Comparison of ENCODE assay signal across 1 cellular context in genomic region chr7:120857558-120858298, GRCh38.
TF ChIP-seq lines count a peak whose summit lies in the region.

A gene with protein sequence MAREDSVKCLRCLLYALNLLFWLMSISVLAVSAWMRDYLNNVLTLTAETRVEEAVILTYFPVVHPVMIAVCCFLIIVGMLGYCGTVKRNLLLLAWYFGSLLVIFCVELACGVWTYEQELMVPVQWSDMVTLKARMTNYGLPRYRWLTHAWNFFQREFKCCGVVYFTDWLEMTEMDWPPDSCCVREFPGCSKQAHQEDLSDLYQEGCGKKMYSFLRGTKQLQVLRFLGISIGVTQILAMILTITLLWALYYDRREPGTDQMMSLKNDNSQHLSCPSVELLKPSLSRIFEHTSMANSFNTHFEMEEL (minus strand): TSS chr7:120858144. CDS start chr7:120856763, 1,381 bp downstream.

TF ChIP-seq in HEK293, 187 proteins besides CTCF, POLR2A, EP300 and RAD21 (continued from another document and continues in another):
- TF ChIP-seq, protein P1, sequence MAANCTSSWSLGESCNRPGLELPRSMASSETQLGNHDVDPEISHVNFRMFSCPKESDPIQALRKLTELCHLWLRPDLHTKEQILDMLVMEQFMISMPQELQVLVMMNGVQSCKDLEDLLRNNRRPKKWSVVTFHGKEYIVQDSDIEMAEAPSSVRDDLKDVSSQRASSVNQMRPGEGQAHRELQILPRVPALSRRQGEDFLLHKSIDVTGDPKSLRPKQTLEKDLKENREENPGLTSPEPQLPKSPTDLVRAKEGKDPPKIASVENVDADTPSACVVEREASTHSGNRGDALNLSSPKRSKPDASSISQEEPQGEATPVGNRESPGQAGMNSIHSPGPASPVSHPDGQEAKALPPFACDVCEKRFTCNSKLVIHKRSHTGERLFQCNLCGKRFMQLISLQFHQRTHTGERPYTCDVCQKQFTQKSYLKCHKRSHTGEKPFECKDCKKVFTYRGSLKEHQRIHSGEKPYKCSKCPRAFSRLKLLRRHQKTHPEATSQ (tag by site-specific recombination; IDR thresholded peaks at IDR 0.05), result peak; percentile 15; the same call in 1 of the 2 replicates
- TF ChIP-seq ZNF580 (tag by site-specific recombination; IDR thresholded peaks at IDR 0.05) (no peak), ZFHX2 (tag by site-specific recombination; conservative IDR thresholded peaks at IDR 0.05) (no peak), GLI4 (tag by site-specific recombination; IDR thresholded peaks at IDR 0.05) (no peak), ZNF776 (tag by site-specific recombination; IDR thresholded peaks at IDR 0.05; ENCODE audit: borderline replicate concordance) (no peak), ZNF449 (tag by site-specific recombination; IDR thresholded peaks at IDR 0.05) (0 out of 2 replicates have a peak, but pooled peaks have one; percentile 12), ZNF335 (tag by site-specific recombination; conservative IDR thresholded peaks at IDR 0.05) (no peak), ZNF433 (tag by site-specific recombination; IDR thresholded peaks at IDR 0.05; ENCODE audit: low read depth) (no peak), ZFP69B (tag by site-specific recombination; IDR thresholded peaks at IDR 0.05) (no peak), ZNF549 (tag by site-specific recombination; IDR thresholded peaks at IDR 0.05) (no peak), YY2 (tag by site-specific recombination; IDR thresholded peaks at IDR 0.05) (no peak), ZNF600 (tag by site-specific recombination; IDR thresholded peaks at IDR 0.05) (peak; percentile 86), SP3 (tag by site-specific recombination; IDR thresholded peaks at IDR 0.05) (peak; percentile 30), ZBTB7A (tag by site-specific recombination; IDR thresholded peaks at IDR 0.05; ENCODE audit: low read depth) (no peak), ZNF664 (tag by site-specific recombination; IDR thresholded peaks at IDR 0.05) (no peak), PRDM1 (tag by site-specific recombination; IDR thresholded peaks at IDR 0.05) (0 out of 2 replicates have a peak, but pooled peaks have one; percentile 12), ZNF571 (tag by site-specific recombination; IDR thresholded peaks at IDR 0.05) (no peak), ZNF707 (tag by site-specific recombination; IDR thresholded peaks at IDR 0.05) (no peak), ZNF184 (tag by site-specific recombination; IDR thresholded peaks at IDR 0.05) (no peak; the same call in 1 of the 2 replicates), ZNF175 (tag by site-specific recombination; IDR thresholded peaks at IDR 0.05) (no peak), ZNF214 (tag by site-specific recombination; IDR thresholded peaks at IDR 0.05; ENCODE audit: borderline replicate concordance) (no peak), ZNF777 (tag by site-specific recombination; IDR thresholded peaks at IDR 0.05; ENCODE audit: borderline replicate concordance) (no peak), ZNF112 (tag by site-specific recombination; IDR thresholded peaks at IDR 0.05) (no peak), PRDM6 (tag by site-specific recombination; IDR thresholded peaks at IDR 0.05) (no peak), KLF1 (tag by site-specific recombination; IDR thresholded peaks at IDR 0.05) (no peak), ZNF138 (tag by site-specific recombination; IDR thresholded peaks at IDR 0.05; ENCODE audit: borderline replicate concordance) (no peak), ZNF266 (tag by site-specific recombination; IDR thresholded peaks at IDR 0.05; ENCODE audit: low read depth) (no peak), ZNF354C (tag by site-specific recombination; IDR thresholded peaks at IDR 0.05; ENCODE audit: borderline replicate concordance, low read depth) (no peak), ZNF362 (tag by site-specific recombination; IDR thresholded peaks at IDR 0.05) (peak; percentile 93; the same call in 1 of the 2 replicates), ZNF121 (tag by site-specific recombination; IDR thresholded peaks at IDR 0.05) (no peak; the same call in 1 of the 2 replicates), KLF10 (tag by site-specific recombination; IDR thresholded peaks at IDR 0.05) (no peak), GLIS1 (tag by site-specific recombination; IDR thresholded peaks at IDR 0.05) (peak; percentile 57), HOXC10 (CRISPR knock-in tag; IDR thresholded peaks at IDR 0.05) (no peak), FEZF1 (tag by site-specific recombination; IDR thresholded peaks at IDR 0.05) (peak; percentile 59), SP2 (tag by site-specific recombination; IDR thresholded peaks at IDR 0.05) (peak; percentile 45)
- TF ChIP-seq, protein P2, sequence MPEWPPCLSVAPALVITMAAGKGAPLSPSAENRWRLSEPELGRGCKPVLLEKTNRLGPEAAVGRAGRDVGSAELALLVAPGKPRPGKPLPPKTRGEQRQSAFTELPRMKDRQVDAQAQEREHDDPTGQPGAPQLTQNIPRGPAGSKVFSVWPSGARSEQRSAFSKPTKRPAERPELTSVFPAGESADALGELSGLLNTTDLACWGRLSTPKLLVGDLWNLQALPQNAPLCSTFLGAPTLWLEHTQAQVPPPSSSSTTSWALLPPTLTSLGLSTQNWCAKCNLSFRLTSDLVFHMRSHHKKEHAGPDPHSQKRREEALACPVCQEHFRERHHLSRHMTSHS (tag by site-specific recombination; IDR thresholded peaks at IDR 0.05), result no peak
- TF ChIP-seq, protein P3, sequence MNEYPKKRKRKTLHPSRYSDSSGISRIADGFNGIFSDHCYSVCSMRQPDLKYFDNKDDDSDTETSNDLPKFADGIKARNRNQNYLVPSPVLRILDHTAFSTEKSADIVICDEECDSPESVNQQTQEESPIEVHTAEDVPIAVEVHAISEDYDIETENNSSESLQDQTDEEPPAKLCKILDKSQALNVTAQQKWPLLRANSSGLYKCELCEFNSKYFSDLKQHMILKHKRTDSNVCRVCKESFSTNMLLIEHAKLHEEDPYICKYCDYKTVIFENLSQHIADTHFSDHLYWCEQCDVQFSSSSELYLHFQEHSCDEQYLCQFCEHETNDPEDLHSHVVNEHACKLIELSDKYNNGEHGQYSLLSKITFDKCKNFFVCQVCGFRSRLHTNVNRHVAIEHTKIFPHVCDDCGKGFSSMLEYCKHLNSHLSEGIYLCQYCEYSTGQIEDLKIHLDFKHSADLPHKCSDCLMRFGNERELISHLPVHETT (tag by site-specific recombination; IDR thresholded peaks at IDR 0.05), result peak; percentile 39; the same call in 1 of the 2 replicates
- TF ChIP-seq, protein P4, sequence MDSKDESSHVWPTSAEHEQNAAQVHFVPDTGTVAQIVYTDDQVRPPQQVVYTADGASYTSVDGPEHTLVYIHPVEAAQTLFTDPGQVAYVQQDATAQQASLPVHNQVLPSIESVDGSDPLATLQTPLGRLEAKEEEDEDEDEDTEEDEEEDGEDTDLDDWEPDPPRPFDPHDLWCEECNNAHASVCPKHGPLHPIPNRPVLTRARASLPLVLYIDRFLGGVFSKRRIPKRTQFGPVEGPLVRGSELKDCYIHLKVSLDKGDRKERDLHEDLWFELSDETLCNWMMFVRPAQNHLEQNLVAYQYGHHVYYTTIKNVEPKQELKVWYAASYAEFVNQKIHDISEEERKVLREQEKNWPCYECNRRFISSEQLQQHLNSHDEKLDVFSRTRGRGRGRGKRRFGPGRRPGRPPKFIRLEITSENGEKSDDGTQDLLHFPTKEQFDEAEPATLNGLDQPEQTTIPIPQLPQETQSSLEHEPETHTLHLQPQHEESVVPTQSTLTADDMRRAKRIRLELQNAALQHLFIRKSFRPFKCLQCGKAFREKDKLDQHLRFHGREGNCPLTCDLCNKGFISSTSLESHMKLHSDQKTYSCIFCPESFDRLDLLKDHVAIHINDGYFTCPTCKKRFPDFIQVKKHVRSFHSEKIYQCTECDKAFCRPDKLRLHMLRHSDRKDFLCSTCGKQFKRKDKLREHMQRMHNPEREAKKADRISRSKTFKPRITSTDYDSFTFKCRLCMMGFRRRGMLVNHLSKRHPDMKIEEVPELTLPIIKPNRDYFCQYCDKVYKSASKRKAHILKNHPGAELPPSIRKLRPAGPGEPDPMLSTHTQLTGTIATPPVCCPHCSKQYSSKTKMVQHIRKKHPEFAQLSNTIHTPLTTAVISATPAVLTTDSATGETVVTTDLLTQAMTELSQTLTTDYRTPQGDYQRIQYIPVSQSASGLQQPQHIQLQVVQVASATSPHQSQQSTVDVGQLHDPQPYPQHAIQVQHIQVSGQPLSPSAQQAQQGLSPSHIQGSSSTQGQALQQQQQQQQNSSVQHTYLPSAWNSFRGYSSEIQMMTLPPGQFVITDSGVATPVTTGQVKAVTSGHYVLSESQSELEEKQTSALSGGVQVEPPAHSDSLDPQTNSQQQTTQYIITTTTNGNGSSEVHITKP (tag by site-specific recombination; IDR thresholded peaks at IDR 0.05), result peak; percentile 94
- TF ChIP-seq, protein P5, sequence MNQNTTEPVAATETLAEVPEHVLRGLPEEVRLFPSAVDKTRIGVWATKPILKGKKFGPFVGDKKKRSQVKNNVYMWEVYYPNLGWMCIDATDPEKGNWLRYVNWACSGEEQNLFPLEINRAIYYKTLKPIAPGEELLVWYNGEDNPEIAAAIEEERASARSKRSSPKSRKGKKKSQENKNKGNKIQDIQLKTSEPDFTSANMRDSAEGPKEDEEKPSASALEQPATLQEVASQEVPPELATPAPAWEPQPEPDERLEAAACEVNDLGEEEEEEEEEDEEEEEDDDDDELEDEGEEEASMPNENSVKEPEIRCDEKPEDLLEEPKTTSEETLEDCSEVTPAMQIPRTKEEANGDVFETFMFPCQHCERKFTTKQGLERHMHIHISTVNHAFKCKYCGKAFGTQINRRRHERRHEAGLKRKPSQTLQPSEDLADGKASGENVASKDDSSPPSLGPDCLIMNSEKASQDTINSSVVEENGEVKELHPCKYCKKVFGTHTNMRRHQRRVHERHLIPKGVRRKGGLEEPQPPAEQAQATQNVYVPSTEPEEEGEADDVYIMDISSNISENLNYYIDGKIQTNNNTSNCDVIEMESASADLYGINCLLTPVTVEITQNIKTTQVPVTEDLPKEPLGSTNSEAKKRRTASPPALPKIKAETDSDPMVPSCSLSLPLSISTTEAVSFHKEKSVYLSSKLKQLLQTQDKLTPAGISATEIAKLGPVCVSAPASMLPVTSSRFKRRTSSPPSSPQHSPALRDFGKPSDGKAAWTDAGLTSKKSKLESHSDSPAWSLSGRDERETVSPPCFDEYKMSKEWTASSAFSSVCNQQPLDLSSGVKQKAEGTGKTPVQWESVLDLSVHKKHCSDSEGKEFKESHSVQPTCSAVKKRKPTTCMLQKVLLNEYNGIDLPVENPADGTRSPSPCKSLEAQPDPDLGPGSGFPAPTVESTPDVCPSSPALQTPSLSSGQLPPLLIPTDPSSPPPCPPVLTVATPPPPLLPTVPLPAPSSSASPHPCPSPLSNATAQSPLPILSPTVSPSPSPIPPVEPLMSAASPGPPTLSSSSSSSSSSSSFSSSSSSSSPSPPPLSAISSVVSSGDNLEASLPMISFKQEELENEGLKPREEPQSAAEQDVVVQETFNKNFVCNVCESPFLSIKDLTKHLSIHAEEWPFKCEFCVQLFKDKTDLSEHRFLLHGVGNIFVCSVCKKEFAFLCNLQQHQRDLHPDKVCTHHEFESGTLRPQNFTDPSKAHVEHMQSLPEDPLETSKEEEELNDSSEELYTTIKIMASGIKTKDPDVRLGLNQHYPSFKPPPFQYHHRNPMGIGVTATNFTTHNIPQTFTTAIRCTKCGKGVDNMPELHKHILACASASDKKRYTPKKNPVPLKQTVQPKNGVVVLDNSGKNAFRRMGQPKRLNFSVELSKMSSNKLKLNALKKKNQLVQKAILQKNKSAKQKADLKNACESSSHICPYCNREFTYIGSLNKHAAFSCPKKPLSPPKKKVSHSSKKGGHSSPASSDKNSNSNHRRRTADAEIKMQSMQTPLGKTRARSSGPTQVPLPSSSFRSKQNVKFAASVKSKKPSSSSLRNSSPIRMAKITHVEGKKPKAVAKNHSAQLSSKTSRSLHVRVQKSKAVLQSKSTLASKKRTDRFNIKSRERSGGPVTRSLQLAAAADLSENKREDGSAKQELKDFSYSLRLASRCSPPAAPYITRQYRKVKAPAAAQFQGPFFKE (tag by site-specific recombination; IDR thresholded peaks at IDR 0.05; ENCODE audit: borderline replicate concordance), result no peak
- TF ChIP-seq, protein P6, sequence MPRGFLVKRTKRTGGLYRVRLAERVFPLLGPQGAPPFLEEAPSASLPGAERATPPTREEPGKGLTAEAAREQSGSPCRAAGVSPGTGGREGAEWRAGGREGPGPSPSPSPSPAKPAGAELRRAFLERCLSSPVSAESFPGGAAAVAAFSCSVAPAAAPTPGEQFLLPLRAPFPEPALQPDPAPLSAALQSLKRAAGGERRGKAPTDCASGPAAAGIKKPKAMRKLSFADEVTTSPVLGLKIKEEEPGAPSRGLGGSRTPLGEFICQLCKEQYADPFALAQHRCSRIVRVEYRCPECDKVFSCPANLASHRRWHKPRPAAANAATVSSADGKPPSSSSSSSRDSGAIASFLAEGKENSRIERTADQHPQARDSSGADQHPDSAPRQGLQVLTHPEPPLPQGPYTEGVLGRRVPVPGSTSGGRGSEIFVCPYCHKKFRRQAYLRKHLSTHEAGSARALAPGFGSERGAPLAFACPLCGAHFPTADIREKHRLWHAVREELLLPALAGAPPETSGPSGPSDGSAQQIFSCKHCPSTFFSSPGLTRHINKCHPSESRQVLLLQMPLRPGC (tag by site-specific recombination; IDR thresholded peaks at IDR 0.05), result no peak
